ENCODE assay signal across 32 cellular contexts in the genomic region with DNA sequence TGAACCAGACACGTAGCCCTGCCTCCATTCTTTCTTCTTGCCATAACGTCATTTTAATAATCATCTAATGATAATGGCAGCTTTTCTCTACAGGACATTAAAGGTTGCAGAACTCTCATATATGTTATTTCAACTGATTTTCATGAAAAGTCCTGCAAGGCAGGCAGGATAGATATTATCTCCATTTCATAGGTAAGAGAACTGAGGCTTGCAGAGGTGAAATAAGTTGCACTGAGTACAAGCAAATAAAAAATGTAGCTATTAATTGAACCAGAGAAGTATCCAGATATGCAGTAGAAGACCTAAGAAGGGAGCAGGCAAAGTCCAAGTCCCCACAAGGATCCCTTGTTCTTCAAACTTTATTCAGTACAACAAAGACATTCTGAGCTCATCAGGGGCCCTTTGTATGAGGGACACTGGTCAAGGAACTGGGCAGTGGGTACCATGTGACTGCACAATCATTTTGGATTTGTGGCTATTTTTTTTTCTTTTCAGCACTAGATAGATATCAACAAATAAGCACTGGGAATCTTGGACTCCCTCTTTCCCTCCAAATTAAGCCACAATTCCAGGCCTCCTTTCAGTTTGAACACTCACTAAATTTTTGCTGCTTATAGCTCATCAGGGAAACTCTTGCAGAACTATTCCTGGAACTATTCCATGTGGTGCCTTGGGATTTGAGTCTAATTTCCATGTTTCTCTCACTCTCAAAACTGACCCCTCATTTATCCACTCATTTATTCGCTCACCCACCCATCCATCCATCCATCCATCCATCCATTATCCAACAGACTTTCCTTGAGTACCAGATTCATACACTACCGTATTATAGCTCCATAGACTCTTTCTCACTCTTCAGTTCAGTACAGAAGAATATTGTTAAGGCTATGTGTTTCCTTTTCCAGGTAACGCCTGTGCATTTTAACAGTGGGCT. TPM values are rescaled to one million over a fixed set of nuclear protein-coding genes. Genes with fewer than 3 reads are reported as not detected.
"Had no signal": no experiment of that assay in that cellular context is flagged by ENCODE, and none has a peak within 500 bp of the region (broad histone marks: within the 10 kb centered on the region; RNA-seq: fewer than 3 reads in every experiment).

No MANE protein-coding gene starts in this region.

- H3K27ac Mint-ChIP-seq: naive thymus-derived CD8-positive, alpha-beta T cell; natural killer cell treated with Interleukin-12 subunit alpha and Interleukin-12 subunit beta and Interleukin-15 and Interleukin-18, amount 100 ng/mL, for 72 hours; nephron progenitor cell; progenitor cell of endocrine pancreas; stimulated activated memory B cell treated with anti-CD40 and anti-IgM and Interleukin-4, amounts not matched to agents 10 μg/mL and 1 μg/mL and 100 μg/mL, for 72 hours; stimulated activated naive CD8-positive, alpha-beta T cell treated with anti-CD3 and anti-CD28 coated beads, Interleukin-15, amount 100 ng/mL, for 72 hours; type B pancreatic cell had no signal

- H3K36me3 ChIP-seq: neutrophil, spleen, suprapubic skin, transverse colon, upper lobe of right lung, uterus had no signal

- H3K9me3 Mint-ChIP-seq: naive thymus-derived CD8-positive, alpha-beta T cell; natural killer cell treated with Interleukin-12 subunit alpha and Interleukin-12 subunit beta and Interleukin-15 and Interleukin-18, amount 100 ng/mL, for 72 hours; nephron progenitor cell; neural crest cell; stimulated activated memory B cell treated with anti-CD40 and anti-IgM and Interleukin-4, amounts not matched to agents 10 μg/mL and 1 μg/mL and 100 μg/mL, for 72 hours; stimulated activated naive CD8-positive, alpha-beta T cell treated with anti-CD3 and anti-CD28 coated beads, Interleukin-15, amount 100 ng/mL, for 72 hours; type B pancreatic cell had no signal

- H3K4me1 ChIP-seq: parathyroid adenoma, psoas muscle, spleen, suprapubic skin, testis, transverse colon, upper lobe of right lung, uterus had no signal

- H3K27me3 Mint-ChIP-seq: progenitor cell of endocrine pancreas; stimulated activated naive CD8-positive, alpha-beta T cell treated with anti-CD3 and anti-CD28 coated beads, Interleukin-15, amount 100 ng/mL, for 72 hours had no signal

- H3K9me3 ChIP-seq: neutrophil, psoas muscle, spleen, suprapubic skin, testis, tibial artery, transverse colon, upper lobe of right lung, uterus had no signal

- H3K36me3 Mint-ChIP-seq: naive thymus-derived CD8-positive, alpha-beta T cell; natural killer cell treated with Interleukin-12 subunit alpha and Interleukin-12 subunit beta and Interleukin-15 and Interleukin-18, amount 100 ng/mL, for 72 hours; stimulated activated memory B cell treated with anti-CD40 and anti-IgM and Interleukin-4, amounts not matched to agents 10 μg/mL and 1 μg/mL and 100 μg/mL, for 72 hours; type B pancreatic cell had no signal

- H3K4me1 Mint-ChIP-seq: naive thymus-derived CD8-positive, alpha-beta T cell; nephron progenitor cell; neural crest cell; stimulated activated memory B cell treated with anti-CD40 and anti-IgM and Interleukin-4, amounts not matched to agents 10 μg/mL and 1 μg/mL and 100 μg/mL, for 72 hours; stimulated activated naive CD8-positive, alpha-beta T cell treated with anti-CD3 and anti-CD28 coated beads, Interleukin-15, amount 100 ng/mL, for 72 hours had no signal

- H3K4me3 ChIP-seq: psoas muscle, skin epidermis, smooth muscle cell, spleen, suprapubic skin, testis, tibial artery, transverse colon, upper lobe of right lung, uterus had no signal

- H3K9ac ChIP-seq: parathyroid adenoma had no signal

- H3K27ac ChIP-seq: neutrophil, parathyroid adenoma, psoas muscle, skin epidermis, spleen, suprapubic skin, testis, transverse colon, upper lobe of right lung, uterus had no signal

- H3K4me3 Mint-ChIP-seq: naive thymus-derived CD8-positive, alpha-beta T cell; natural killer cell treated with Interleukin-12 subunit alpha and Interleukin-12 subunit beta and Interleukin-15 and Interleukin-18, amount 100 ng/mL, for 72 hours; nephron progenitor cell; neural crest cell; stimulated activated memory B cell treated with anti-CD40 and anti-IgM and Interleukin-4, amounts not matched to agents 10 μg/mL and 1 μg/mL and 100 μg/mL, for 72 hours; stimulated activated naive CD8-positive, alpha-beta T cell treated with anti-CD3 and anti-CD28 coated beads, Interleukin-15, amount 100 ng/mL, for 72 hours; type B pancreatic cell had no signal

- ATAC-seq: naive thymus-derived CD8-positive, alpha-beta T cell; natural killer cell treated with Interleukin-12 subunit alpha and Interleukin-12 subunit beta and Interleukin-15 and Interleukin-18, amount 100 ng/mL, for 72 hours; right cardiac atrium; sciatic nerve; stimulated activated memory B cell treated with anti-CD40 and anti-IgM and Interleukin-4, amounts not matched to agents 10 μg/mL and 1 μg/mL and 100 μg/mL, for 72 hours; stimulated activated naive CD8-positive, alpha-beta T cell treated with anti-CD3 and anti-CD28 coated beads, Interleukin-15, amount 100 ng/mL, for 72 hours; stimulated activated naive CD8-positive, alpha-beta T cell treated with anti-CD3 and anti-CD28 coated beads, Interleukin-15, Interleukin-2, amounts not matched to agents 100 U/mL and 50 U/mL, for 24 hours; upper lobe of right lung had no signal

- H3K27me3 ChIP-seq: neutrophil, suprapubic skin, testis, tibial artery, transverse colon, upper lobe of right lung, uterus had no signal

- DNase-seq: naive thymus-derived CD8-positive, alpha-beta T cell; nephron progenitor cell; nucleus accumbens; posterior cingulate gyrus; psoas muscle; right cardiac atrium; spleen; stimulated activated CD4-positive, alpha-beta T cell treated with anti-CD3 and anti-CD28 coated beads, Interleukin-12 subunit alpha, Interleukin-12 subunit beta, amount 100 ng/mL, for 4 hours; stimulated activated CD4-positive, alpha-beta T cell treated with anti-CD3 and anti-CD28 coated beads, Interleukin-1b, Interleukin-23, amount 100 ng/mL, for 48 hours; stimulated activated CD4-positive, alpha-beta T cell treated with anti-CD3 and anti-CD28 coated beads, Interleukin-4, amount 100 ng/mL, for 1 hour; stimulated activated CD4-positive, alpha-beta T cell treated with anti-CD3 and anti-CD28 coated beads, Interleukin-4, amount 100 ng/mL, for 4 hours; stimulated activated CD8-positive, alpha-beta memory T cell treated with anti-CD3 and anti-CD28 coated beads, Interleukin-4, amount 100 ng/mL, for 48 hours; stimulated activated naive CD4-positive, alpha-beta T cell; stimulated activated naive CD8-positive, alpha-beta T cell treated with anti-CD3 and anti-CD28 coated beads, Interleukin-15, amount 100 ng/mL, for 72 hours; stimulated activated naive CD8-positive, alpha-beta T cell treated with anti-CD3 and anti-CD28 coated beads, Interleukin-15, Interleukin-2, amounts not matched to agents 100 U/mL and 50 U/mL, for 24 hours; substantia nigra; testis; tibial artery; transverse colon; upper lobe of right lung; uterus had no signal

RNA-seq across cellular contexts. Expression of a gene that starts 44.6 kb away (rescaled TPM):
- total RNA-seq: naive thymus-derived CD8-positive, alpha-beta T cell; natural killer cell treated with Interleukin-12 subunit alpha and Interleukin-12 subunit beta and Interleukin-15 and Interleukin-18, amount 100 ng/mL, for 72 hours had no signal
- polyA plus RNA-seq: naive thymus-derived CD8-positive, alpha-beta T cell had no signal
